In the genomic region with DNA sequence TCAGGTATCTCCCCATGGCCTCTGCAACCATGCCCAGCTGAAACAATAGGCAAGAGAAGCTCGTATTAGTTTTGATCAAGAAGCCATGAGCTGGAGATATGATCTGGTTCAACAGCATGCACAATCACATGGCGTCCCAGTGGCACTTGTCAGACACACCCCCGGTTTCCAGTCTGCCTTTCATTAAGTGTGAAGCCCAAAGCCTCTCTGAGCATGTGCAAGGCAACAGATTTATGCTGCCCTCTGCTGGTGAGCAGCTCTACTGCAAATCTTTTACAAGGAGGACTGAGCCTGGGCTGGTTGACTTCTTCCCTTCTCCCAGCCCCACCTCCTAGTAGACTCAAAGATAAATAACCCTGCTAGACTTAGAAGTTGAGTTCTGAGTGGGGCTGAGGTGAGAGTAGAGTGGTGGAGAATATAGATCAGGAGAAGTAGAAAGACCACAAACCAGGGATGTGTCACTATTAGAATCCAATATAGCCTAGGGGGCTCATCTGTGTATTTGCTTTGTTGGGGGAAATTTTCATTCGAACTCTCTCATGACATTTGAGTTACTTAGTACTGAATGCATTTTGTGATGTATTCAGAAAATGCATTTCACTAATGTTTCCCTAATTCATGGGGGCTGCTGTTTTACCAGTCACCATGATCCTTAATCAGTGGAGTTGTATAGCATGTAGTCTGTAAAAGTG, we compare ENCODE assay signal across 8 cellular contexts. TPM values are rescaled to one million over a fixed set of nuclear protein-coding genes. Genes with fewer than 3 reads are reported as not detected.
A peak's percentile ranks its signal among the peaks of the same experiment; 100 is the strongest.
DNase-seq lines count a peak whose midpoint lies in the region; ATAC-seq and TF ChIP-seq lines count a peak whose summit lies in the region.

No MANE protein-coding gene starts in this region.

- TF ChIP-seq RAD21 in liver (IDR thresholded peaks at IDR 0.05): peak; percentile 84 to 92

- H3K36me3 ChIP-seq in BJ (ENCODE audit: control insufficient read depth, insufficient read depth, low read length) (no peaks in the 10 kb centered on the region), liver (ENCODE audit: control insufficient read depth in 4 of 4, insufficient read depth in 3 of 4, low read depth in 1 of 4, low read length in 3 of 4) (no peaks in the 10 kb centered on the region)

- H3K4me3 ChIP-seq in BJ (ENCODE audit: low read depth, low read length): no peak overlapping the region
- no peak overlapping the region for H3K4me3 ChIP-seq in liver (ENCODE audit: low read depth in 1 of 3, low read length in 3 of 3)

- no peak overlapping the region for H3K9ac ChIP-seq in liver (ENCODE audit: low read depth in 1 of 2, low read length in 2 of 2)

- CTCF ChIA-PET in BJ (lab: Yijun Ruan, JAX): interaction anchor here (0.7 to 8.2 kb wide), 26 partner anchors 8 to 496 kb away, joined by 3 to 92 read pairs (median 4); a partner anchor contains a TSS

- peak; percentile 9 for DNase-seq in BJ (ENCODE audit: low read depth)
- DNase-seq in NCI-H2227 treated with DMSO at 0.1 percent for 48 hours (lab: John Stamatoyannopoulos, UW): peak; percentile 25
- peak; percentile 46 for DNase-seq in cerebellar cortex (ENCODE audit: low spot score)
- DNase-seq in stimulated activated CD4-positive, alpha-beta T cell treated with anti-CD3 and anti-CD28 coated beads, TNF-alpha, amount 100 ng/mL, for 48 hours (ENCODE audit: low read depth in 3 of 3): peak; percentile 51 to 60 (median 58)

- WGBS in liver: 27% methylated on average over 4 of the region's 4 CpGs

- H3K4me1 ChIP-seq in liver (ENCODE audit: control insufficient read depth in 4 of 4, insufficient read depth in 4 of 4, low read length in 3 of 4): no peaks in the 10 kb centered on the region

- H3K27me3 ChIP-seq in BJ (ENCODE audit: control insufficient read depth, insufficient read depth, low read length) (no peaks in the 10 kb centered on the region), liver (ENCODE audit: control insufficient read depth in 4 of 4, insufficient read depth in 4 of 4, low read length in 3 of 4) (peaks cover 0 to 2% (median 0%) of the 10 kb centered on the region in 4 donors)

- peak; percentile 95 for ATAC-seq in GM19035 (IDR thresholded peaks at IDR 0.05; ENCODE audit: unreplicated experiment)
- peak; percentile 84 for ATAC-seq in HG03175 (IDR thresholded peaks at IDR 0.05; ENCODE audit: unreplicated experiment)
- ATAC-seq in activated CD4-positive, CD25-positive, alpha-beta regulatory T cell treated with anti-CD3 and anti-CD28 coated beads, Interleukin-2, amount 50 U/mL, for 24 hours: peak; percentile 78 to 87

- H3K27ac ChIP-seq in liver (ENCODE audit: low read depth in 1 of 2, low read length in 2 of 2): no peak overlapping the region

- peak; percentile 91 for TF ChIP-seq CTCF in BJ (IDR thresholded peaks at IDR 0.05; ENCODE audit: insufficient read depth, low read depth, low read length)
- TF ChIP-seq CTCF in liver (IDR thresholded peaks at IDR 0.05; ENCODE audit: low read depth, low read length, missing input control): peak; percentile 84

- no peaks in the 10 kb centered on the region for H3K9me3 ChIP-seq in liver (ENCODE audit: control insufficient read depth in 4 of 4, low read length in 3 of 4)

- POLR2A ChIA-PET in BJ (lab: Charles Lee): interaction anchor here (0.5 kb wide), 1 partner anchor 129 kb away, joined by 3 read pairs; no protein-coding TSS in a partner anchor

TF ChIP-seq in liver, 16 proteins besides CTCF, POLR2A, EP300 and RAD21:
- no peak for TF ChIP-seq SP1 (IDR thresholded peaks at IDR 0.05)
- TF ChIP-seq, protein P1, sequence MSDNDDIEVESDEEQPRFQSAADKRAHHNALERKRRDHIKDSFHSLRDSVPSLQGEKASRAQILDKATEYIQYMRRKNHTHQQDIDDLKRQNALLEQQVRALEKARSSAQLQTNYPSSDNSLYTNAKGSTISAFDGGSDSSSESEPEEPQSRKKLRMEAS (IDR thresholded peaks at IDR 0.05): peak; percentile 86

RNA-seq across cellular contexts. Expression of a gene that starts 53.7 kb away (rescaled TPM):
- 10.7 and 20.8 TPM in 2 replicates for polyA plus RNA-seq in BJ (2011; rRNA removed)
- 8.0 and 12.4 TPM in 2 replicates for polyA minus RNA-seq in BJ (2011; rRNA and poly(A)+ RNA removed)
- total RNA-seq in liver: 10 to 100 TPM in 1 of 2 donors, 1 to 10 TPM in 1; 8.7 to 11.8 TPM
- polyA plus RNA-seq in liver: 10 to 100 TPM in 1 of 2 donors, 1 to 10 TPM in 1; 8.1 to 17.5 TPM
